ENCODE assay signal across 19 cellular contexts in genomic region chr16:85657267-85657650, GRCh38. TPM values are rescaled to one million over a fixed set of nuclear protein-coding genes. Genes with fewer than 3 reads are reported as not detected.
DNase-seq lines count a peak whose midpoint lies in the region; ATAC-seq, FAIRE-seq and TF ChIP-seq lines count a peak whose summit lies in the region.
"Had no signal": no experiment of that assay in that cellular context is flagged by ENCODE, and none has a peak within 500 bp of the region (broad histone marks: within the 10 kb centered on the region; RNA-seq: fewer than 3 reads in every experiment).

No MANE protein-coding gene starts in this region.

- no peak overlapping the region for H3K56ac ChIP-seq in H1 (replicated peaks; ENCODE audit: insufficient read length, low read depth, low read length)

- H2AFZ ChIP-seq in H1 (ENCODE audit: low read length) = no peak overlapping the region
- no peak overlapping the region for H2AFZ ChIP-seq in neuronal stem cell (ENCODE audit: low read length)

- H2BK15ac ChIP-seq in H1 (ENCODE audit: low read length) (no peak overlapping the region), neuronal stem cell (ENCODE audit: low read length) (no peak overlapping the region)

- peaks cover 0 to 9% of the 10 kb centered on the region in 2 experiments; a peak in 1 of 4 replicates for H3K79me2 ChIP-seq in H1 (ENCODE audit: control insufficient read depth in 1 of 2, insufficient read depth in 2 of 2, low read length in 2 of 2)

- peaks cover 20 to 28% of the 10 kb centered on the region in 2 experiments for H4K20me1 ChIP-seq in H1 (replicated peaks in 1 of 2; ENCODE audit: control insufficient read depth in 1 of 2, insufficient read depth in 2 of 2, low read length in 2 of 2)

- no peak overlapping the region for H2BK120ac ChIP-seq in H1 (replicated peaks; ENCODE audit: low read depth, low read length)
- no peak overlapping the region for H2BK120ac ChIP-seq in neuronal stem cell (ENCODE audit: low read depth, low read length)

- H4K5ac ChIP-seq in H1 (ENCODE audit: insufficient read length, low read depth, low read length) = no peak overlapping the region

- H3K4ac ChIP-seq in H1 (replicated peaks; ENCODE audit: insufficient read length, low read depth, low read length) (no peak overlapping the region), neuronal stem cell (ENCODE audit: low read length) (no peak overlapping the region)

- H3K9ac ChIP-seq in H1 (replicated peaks in 1 of 4; ENCODE audit: extremely low read depth in 1 of 4, low read depth in 3 of 4, low read length in 3 of 4) (no peak overlapping the region; a peak in 2 of 7 replicates), neuronal stem cell (ENCODE audit: low read depth, low read length, poor library complexity) (peak overlapping the region; percentile 12)
- H3K9ac ChIP-seq: SK-N-SH had no signal

- H3K36me3 ChIP-seq in H1 (ENCODE audit: control insufficient read depth in 2 of 4, insufficient read depth in 4 of 4, low read length in 3 of 4) (peaks cover 19 to 68% (median 51%) of the 10 kb centered on the region in 4 experiments), neuronal stem cell (replicated peaks in 1 of 2; ENCODE audit: control insufficient read depth in 2 of 2, insufficient read depth in 2 of 2, low read length in 2 of 2) (peaks cover 23 to 80% of the 10 kb centered on the region in 2 donors)

- peaks cover 0 to 12% of the 10 kb centered on the region in 2 experiments; a peak in 1 of 4 replicates for H3K9me3 ChIP-seq in H1 (ENCODE audit: insufficient read depth in 2 of 2, low read depth in 1 of 2, low read length in 1 of 2)
- no peaks in the 10 kb centered on the region for H3K9me3 ChIP-seq in neuronal stem cell (replicated peaks in 1 of 2; ENCODE audit: control insufficient read depth in 2 of 2, insufficient read depth in 1 of 2, low read depth in 1 of 2, low read length in 2 of 2)
- H3K9me3 ChIP-seq: BLaER1 treated with 17β-estradiol and CSF1 and Interleukin-3, amounts not matched to agents 10 nM and 100 nM; SK-N-SH had no signal

- no peak overlapping the region for H3K14ac ChIP-seq in H1 (ENCODE audit: insufficient read length)
- H3K14ac ChIP-seq in neuronal stem cell (ENCODE audit: low read length) = peak overlapping the region; percentile 90

- WGBS in H1 (ENCODE audit: extremely low coverage in 1 of 2, insufficient coverage in 1 of 2, insufficient read length in 1 of 2, insufficient replicate concordance in 2 of 2, low coverage in 1 of 2, low lambda C conversion rate in 2 of 2, missing lambda C conversion rate in 1 of 2), 2 experiments = 92% methylated on average over 21 of the region's 21 CpGs; no CpG with 5 or more reads in 1 of the 2 experiments
- WGBS in neuronal stem cell (ENCODE audit: extremely low coverage in 2 of 2, insufficient read length in 2 of 2, insufficient replicate concordance in 1 of 2), 2 donors = no CpG with 5 or more reads among the region's 21 CpGs

- TF ChIP-seq EP300 in H1 (IDR thresholded peaks at IDR 0.05; ENCODE audit: borderline replicate concordance in 1 of 2, low read depth in 2 of 2, low read length in 2 of 2) = no peak

- H3K23ac ChIP-seq in H1 (ENCODE audit: insufficient read length) = no peak overlapping the region
- peak overlapping the region; percentile 34 for H3K23ac ChIP-seq in neuronal stem cell (ENCODE audit: low read depth, low read length, poor library complexity)

- DNase-seq in left ventricle myocardium superior = peak; percentile 17
- no peak for DNase-seq in left cardiac atrium
- no peak for DNase-seq in H1 (ENCODE audit: low read depth in 1 of 2, low spot score in 2 of 2)
- no peak for DNase-seq in neuronal stem cell (ENCODE audit: low spot score)
- DNase-seq in kidney tubule cell (ENCODE audit: low spot score) = no peak
- no peak for DNase-seq in amniotic stem cell (lab: John Stamatoyannopoulos, UW)
- DNase-seq: DMS79 treated with DMSO at 0.1 percent for 48 hours, H9, NCI-H1417 treated with DMSO at 0.1 percent for 48 hours, NCI-H1930, NCI-H2171 treated with DMSO at 0.1 percent for 48 hours, NCI-H446 treated with DMSO at 0.1 percent for 48 hours, NCI-H748 treated with DMSO at 0.1 percent for 48 hours, SHP77 treated with DMSO at 0.1 percent for 48 hours, SK-N-SH had no signal

- FAIRE-seq in H1 (lab: Jason Lieb, UNC) = no peak
- FAIRE-seq: D721Med, RCC 7860 had no signal

- H4K8ac ChIP-seq in H1 (ENCODE audit: extremely low read depth, insufficient read depth, low read length) (peak overlapping the region; percentile 35; the same call in 1 of the 2 replicates), neuronal stem cell (ENCODE audit: low read depth, low read length) (no peak overlapping the region)

- no peak overlapping the region for H2BK5ac ChIP-seq in H1 (ENCODE audit: low read depth, low read length)
- no peak overlapping the region for H2BK5ac ChIP-seq in neuronal stem cell (ENCODE audit: low read length)

- TF ChIP-seq CTCF in H1 (IDR thresholded peaks at IDR 0.05; ENCODE audit: control extremely low read depth in 1 of 3, insufficient read depth in 1 of 3, low read depth in 1 of 3, low read length in 3 of 3) = no peak

- H3K4me3 ChIP-seq in H1 (ENCODE audit: extremely low read depth in 1 of 4, insufficient read depth in 2 of 4, low read depth in 3 of 4, low read length in 4 of 4) (no peak overlapping the region), neuronal stem cell (ENCODE audit: low read length in 2 of 2) (peak overlapping the region in 1 of 2 donors; percentile 50)
- H3K4me3 ChIP-seq: BLaER1 treated with 17β-estradiol and CSF1 and Interleukin-3, amounts not matched to agents 10 nM and 100 nM had no signal

- no peaks in the 10 kb centered on the region for H3K27me3 ChIP-seq in H1 (replicated peaks in 1 of 4; ENCODE audit: control insufficient read depth in 3 of 4, extremely low read depth in 1 of 4, insufficient read depth in 3 of 4, low read length in 3 of 4)
- no peaks in the 10 kb centered on the region for H3K27me3 ChIP-seq in neuronal stem cell (ENCODE audit: control insufficient read depth in 3 of 3, insufficient read depth in 3 of 3, low read depth in 1 of 3, low read length in 3 of 3)

- CTCF ChIA-PET in H1 (lab: Charles Lee; ENCODE audit: partially characterized antibody) = interaction anchor here (0.8 to 16.9 kb wide), 9 partner anchors 11 to 201 kb away, joined by 3 to 248 read pairs (median 5); no protein-coding TSS in a partner anchor

- peaks cover 10% of the 10 kb centered on the region; the same call in 1 of the 2 replicates for H3K79me1 ChIP-seq in H1 (ENCODE audit: low read depth, low read length)
- H3K79me1 ChIP-seq in neuronal stem cell (ENCODE audit: low read depth, low read length) = peaks cover 11% of the 10 kb centered on the region

- H3K4me2 ChIP-seq in H1 (ENCODE audit: insufficient read depth in 1 of 2, low read depth in 2 of 2, low read length in 2 of 2) (no peak overlapping the region), neuronal stem cell (ENCODE audit: insufficient read depth, low read length, poor library complexity, severe bottlenecking) (no peak overlapping the region)
- H3K4me2 ChIP-seq: BLaER1 treated with 17β-estradiol and CSF1 and Interleukin-3, amounts not matched to agents 10 nM and 100 nM; SK-N-SH had no signal

- H2BK12ac ChIP-seq in H1 (ENCODE audit: low read depth, low read length) (no peak overlapping the region), neuronal stem cell (ENCODE audit: low read length) (no peak overlapping the region)

- no peak overlapping the region for H3K27ac ChIP-seq in H1 (ENCODE audit: low read depth, low read length)
- no peak overlapping the region for H3K27ac ChIP-seq in neuronal stem cell (replicated peaks; ENCODE audit: low read length)
- H3K27ac ChIP-seq: BLaER1 treated with 17β-estradiol and CSF1 and Interleukin-3, amounts not matched to agents 10 nM and 100 nM had no signal

- H3K4me1 ChIP-seq in H1 (replicated peaks in 1 of 4; ENCODE audit: control insufficient read depth in 3 of 4, insufficient read depth in 4 of 4, low read length in 3 of 4) (no peaks in the 10 kb centered on the region; a peak in 1 of 7 replicates), neuronal stem cell (ENCODE audit: control insufficient read depth in 2 of 2, insufficient read depth in 1 of 2, low read depth in 1 of 2, low read length in 2 of 2) (peaks cover 21 to 28% of the 10 kb centered on the region in 2 donors)

- intact Hi-C loops in left ventricle myocardium superior (cut with micrococcal nuclease) = no loop called here
- intact Hi-C loops in left cardiac atrium (cut with DNase I) = no loop called here

- ATAC-seq in left ventricle myocardium superior (no peak), left cardiac atrium (no peak), GM21737 (IDR thresholded peaks at IDR 0.05; ENCODE audit: unreplicated experiment) (no peak)

- no peak for TF ChIP-seq POLR2A in H1 (IDR thresholded peaks at IDR 0.05; ENCODE audit: control extremely low read depth in 1 of 2, low read depth in 2 of 2, low read length in 2 of 2)

- H2BK20ac ChIP-seq in H1 (ENCODE audit: low read length) = no peak overlapping the region

- H2AK5ac ChIP-seq in H1 (ENCODE audit: low read depth, low read length) (no peak overlapping the region), neuronal stem cell (ENCODE audit: low read depth, low read length) (no peak overlapping the region)

- H3K23me2 ChIP-seq in H1 (ENCODE audit: low read depth, low read length) = no peaks in the 10 kb centered on the region

- no peak for TF ChIP-seq RAD21 in H1 (IDR thresholded peaks at IDR 0.05 in 1 of 2, conservative IDR thresholded peaks at IDR 0.05 in 1 of 2; ENCODE audit: low read depth in 2 of 2, low read length in 2 of 2)

- H3K18ac ChIP-seq in H1 (ENCODE audit: extremely low read depth, low read length) (no peak overlapping the region), neuronal stem cell (ENCODE audit: low read length) (peak overlapping the region; percentile 13)

- POLR2A ChIA-PET in H1 (lab: Charles Lee; ENCODE audit: partially characterized antibody) = no interaction called here

- no peak overlapping the region for H4K91ac ChIP-seq in H1 (replicated peaks; ENCODE audit: insufficient read length, low read length)
- H4K91ac ChIP-seq in neuronal stem cell (ENCODE audit: low read depth, low read length, poor library complexity) = no peak overlapping the region

RNA-seq across cellular contexts. Expression of gene GINS2, which starts 31.5 kb away (rescaled TPM):
- total RNA-seq in left ventricle myocardium superior (0.42 TPM), left cardiac atrium (1 to 10 TPM; 1.2 to 2.4 TPM)
- 51.4 and 59.1 TPM in 2 replicates for total RNA-seq in H1 (2021; fragmentation: NEBNext Ultra II Directional; extraction: Animal tissue kit (Norgen Biotek cat#: 25700))
- 22.5 and 29.4 TPM in 2 replicates for polyA plus RNA-seq in H1 (2011; rRNA removed)
- 31.5 TPM for polyA plus RNA-seq in H1 (2011; cell fraction: cytosol; rRNA removed)
- polyA plus RNA-seq in H1 (2011; cell fraction: nucleus; rRNA removed) = 18.3 TPM
- polyA plus RNA-seq in H1 (2012, experiment 1 of 2) = 34.6 to 46.9 TPM (median 38.3 TPM) in 4 replicates
- 17.0 TPM for polyA plus RNA-seq in H1 (2012, experiment 2 of 2)
- 28.2 TPM for polyA plus RNA-seq in H1 (2013, experiment 1 of 2)
- polyA plus RNA-seq in H1 (2013, experiment 2 of 2) = 28.2 TPM
- 24.8 and 29.1 TPM in 2 replicates for polyA minus RNA-seq in H1 (2011; rRNA and poly(A)+ RNA removed)
- polyA minus RNA-seq in H1 (2011; cell fraction: cytosol; rRNA and poly(A)+ RNA removed) = 14.1 TPM
- 18.6 TPM for polyA minus RNA-seq in H1 (2011; cell fraction: nucleus; rRNA and poly(A)+ RNA removed)
- 32.2 TPM for polyA plus RNA-seq in neuronal stem cell (2013, experiment 1 of 2)
- 33.2 TPM for polyA plus RNA-seq in neuronal stem cell (2013, experiment 2 of 2)

RNA-seq across cellular contexts. Expression of gene GSE1, which starts 44.1 kb away (rescaled TPM):
- total RNA-seq in left ventricle myocardium superior = 40.4 TPM
- 10 to 100 TPM; 54.6 to 60.6 TPM for total RNA-seq in left cardiac atrium
- total RNA-seq in H1 (2021; fragmentation: NEBNext Ultra II Directional; extraction: Animal tissue kit (Norgen Biotek cat#: 25700)) = 65.6 and 66.2 TPM in 2 replicates
- 26.0 and 40.0 TPM in 2 replicates for polyA plus RNA-seq in H1 (2011; rRNA removed)
- 26.5 TPM for polyA plus RNA-seq in H1 (2011; cell fraction: cytosol; rRNA removed)
- 123 TPM for polyA plus RNA-seq in H1 (2011; cell fraction: nucleus; rRNA removed)
- 42.4 to 51.0 TPM (median 44.8 TPM) in 4 replicates for polyA plus RNA-seq in H1 (2012, experiment 1 of 2)
- polyA plus RNA-seq in H1 (2012, experiment 2 of 2) = 18.4 TPM
- polyA plus RNA-seq in H1 (2013, experiment 1 of 2) = 30.0 TPM
- 30.1 TPM for polyA plus RNA-seq in H1 (2013, experiment 2 of 2)
- polyA minus RNA-seq in H1 (2011; rRNA and poly(A)+ RNA removed) = 35.8 and 37.6 TPM in 2 replicates
- 76.6 TPM for polyA minus RNA-seq in H1 (2011; cell fraction: cytosol; rRNA and poly(A)+ RNA removed)
- polyA minus RNA-seq in H1 (2011; cell fraction: nucleus; rRNA and poly(A)+ RNA removed) = 93.7 TPM
- 5.7 TPM for polyA plus RNA-seq in neuronal stem cell (2013, experiment 1 of 2)
- polyA plus RNA-seq in neuronal stem cell (2013, experiment 2 of 2) = 6.2 TPM

Comparison
In these comparisons a context has a peak if more than half of its experiments do, and no peak if none do; other contexts are left out.
1. RNA of gene GINS2, which starts 31.5 kb away (total RNA-seq): 51.4 to 59.1 TPM in H1; 1.2 to 2.4 TPM in left cardiac atrium and 0.42 TPM in left ventricle myocardium superior (single experiment); every median in the first group is over 10 times any median in the second.